17 cellular contexts compared by ENCODE assay signal in genomic region chr22:22032099-22032905, GRCh38. TPM values are rescaled to one million over a fixed set of nuclear protein-coding genes. Genes with fewer than 3 reads are reported as not detected.
DNase-seq lines count a peak whose midpoint lies in the region; ATAC-seq and TF ChIP-seq lines count a peak whose summit lies in the region.
"Had no signal": no experiment of that assay in that cellular context is flagged by ENCODE, and none has a peak within 500 bp of the region (broad histone marks: within the 10 kb centered on the region; RNA-seq: fewer than 3 reads in every experiment).

No MANE protein-coding gene starts in this region.

- no peaks in the 10 kb centered on the region for H3K9me3 ChIP-seq in BLaER1 treated with 17β-estradiol and CSF1 and Interleukin-3, amounts not matched to agents 10 nM and 100 nM (replicated peaks in 1 of 11)
- H3K9me3 ChIP-seq in SU-DHL-6 (ENCODE audit: insufficient read depth, low read length): no peaks in the 10 kb centered on the region
- no peaks in the 10 kb centered on the region for H3K9me3 ChIP-seq in CD4-positive, alpha-beta T cell (ENCODE audit: control insufficient read depth, low read length)

- H2AFZ ChIP-seq in SU-DHL-6 (ENCODE audit: low read depth, low read length, severe bottlenecking): no peak overlapping the region

- H3K4me1 ChIP-seq in BLaER1 treated with 17β-estradiol and CSF1 and Interleukin-3, amounts not matched to agents 10 nM and 100 nM: peaks cover 16 to 92% (median 83%) of the 10 kb centered on the region in 10 experiments

- H3K9me2 ChIP-seq in SU-DHL-6 (replicated peaks; ENCODE audit: insufficient read depth, low read length): no peaks in the 10 kb centered on the region

- H3K4me2 ChIP-seq in BLaER1 treated with 17β-estradiol and CSF1 and Interleukin-3, amounts not matched to agents 10 nM and 100 nM: peak overlapping the region in 10 of 11 experiments; percentile 2 to 92 (median 68); a peak in 18 of 22 replicates
- H3K4me2 ChIP-seq in SU-DHL-6 (ENCODE audit: low read depth, low read length, poor library complexity, severe bottlenecking): peak overlapping the region; percentile 85

- intact Hi-C loops in CD4-positive, alpha-beta T cell (cut with DNase I, micrococcal nuclease): loop anchor here in 1 of 2 experiments (5.0 kb wide), 1 partner anchor 40 kb away; no protein-coding TSS in a partner anchor

- H3K27ac ChIP-seq in BLaER1 treated with 17β-estradiol and CSF1 and Interleukin-3, amounts not matched to agents 10 nM and 100 nM: peak overlapping the region in 7 of 11 experiments; percentile 15 to 66 (median 39); a peak in 11 of 22 replicates
- peak overlapping the region; percentile 98 for H3K27ac ChIP-seq in SU-DHL-6 (ENCODE audit: low read depth, low read length)
- no peak overlapping the region for H3K27ac ChIP-seq in CD4-positive, alpha-beta T cell (ENCODE audit: low read depth, low read length)

- no peak for DNase-seq in neural crest cell (ENCODE audit: low read depth, low spot score)
- DNase-seq in medulla oblongata (ENCODE audit: extremely low spot score): no peak
- no peak for DNase-seq in CD4-positive, alpha-beta T cell
- DNase-seq in WTC11 (ENCODE audit: low spot score): no peak
- DNase-seq: Calu3; CD4-positive, CD25-positive, alpha-beta regulatory T cell; DMS53; HCEC 1CT; MM.1S; NCI-H1105 treated with DMSO at 0.1 percent for 48 hours; NCI-H187; NCI-H446; NCI-H69 had no signal

- peaks cover 49% of the 10 kb centered on the region for H3F3A ChIP-seq in SU-DHL-6 (ENCODE audit: insufficient read depth)

- H3K79me2 ChIP-seq in SU-DHL-6 (ENCODE audit: insufficient read depth, low read length): peaks cover 60% of the 10 kb centered on the region

- H3K9ac ChIP-seq in BLaER1 treated with 17β-estradiol and CSF1 and Interleukin-3, amounts not matched to agents 10 nM and 100 nM: peak overlapping the region in 4 of 11 experiments; percentile 19 to 42 (median 33); a peak in 5 of 22 replicates
- H3K9ac ChIP-seq in SU-DHL-6 (ENCODE audit: low read length): peak overlapping the region; percentile 74

- peaks cover 62 to 68% (median 64%) of the 10 kb centered on the region in 3 donors for H3K4me1 Mint-ChIP-seq in IgD-negative memory B cell
- H3K4me1 Mint-ChIP-seq in neural crest cell: peaks cover 5% of the 10 kb centered on the region
- no peaks in the 10 kb centered on the region for H3K4me1 Mint-ChIP-seq in CD4-positive, alpha-beta T cell (ENCODE audit: low read depth)
- peaks cover 5% of the 10 kb centered on the region for H3K4me1 Mint-ChIP-seq in WTC11
- H3K4me1 Mint-ChIP-seq: CD4-positive, CD25-positive, alpha-beta regulatory T cell had no signal

- no peaks in the 10 kb centered on the region for H3K36me3 Mint-ChIP-seq in IgD-negative memory B cell
- H3K36me3 Mint-ChIP-seq in neural crest cell (ENCODE audit: low read depth): no peaks in the 10 kb centered on the region
- H3K36me3 Mint-ChIP-seq in CD4-positive, alpha-beta T cell (ENCODE audit: low read depth): no peaks in the 10 kb centered on the region
- no peaks in the 10 kb centered on the region for H3K36me3 Mint-ChIP-seq in WTC11
- H3K36me3 Mint-ChIP-seq: CD4-positive, CD25-positive, alpha-beta regulatory T cell had no signal

- CTCF ChIA-PET in CD4-positive, alpha-beta T cell (lab: Charles Lee): interaction anchor here (0.9 kb wide), 1 partner anchor 10 kb away, joined by 3 read pairs; no protein-coding TSS in a partner anchor
- CTCF ChIA-PET in WTC11 (lab: Charles Lee): interaction anchor here (1.2 to 5.9 kb wide), 6 partner anchors 25 to 163 kb away, joined by 3 to 25 read pairs (median 4); no protein-coding TSS in a partner anchor

- no peaks in the 10 kb centered on the region for H3K27me3 ChIP-seq in BLaER1 treated with 17β-estradiol and CSF1 and Interleukin-3, amounts not matched to agents 10 nM and 100 nM
- no peaks in the 10 kb centered on the region for H3K27me3 ChIP-seq in SU-DHL-6 (ENCODE audit: low read length)
- no peaks in the 10 kb centered on the region for H3K27me3 ChIP-seq in CD4-positive, alpha-beta T cell (ENCODE audit: control insufficient read depth, insufficient read depth, low read length)

- H3K9me3 Mint-ChIP-seq in IgD-negative memory B cell: no peaks in the 10 kb centered on the region
- H3K9me3 Mint-ChIP-seq in neural crest cell: no peaks in the 10 kb centered on the region
- no peaks in the 10 kb centered on the region for H3K9me3 Mint-ChIP-seq in CD4-positive, alpha-beta T cell
- H3K9me3 Mint-ChIP-seq in WTC11: no peaks in the 10 kb centered on the region

- peak overlapping the region in 2 of 3 donors; percentile 25 to 98 for H3K27ac Mint-ChIP-seq in IgD-negative memory B cell
- peak overlapping the region; percentile 20 for H3K27ac Mint-ChIP-seq in neural crest cell (ENCODE audit: unreplicated experiment)
- no peak overlapping the region for H3K27ac Mint-ChIP-seq in CD4-positive, alpha-beta T cell
- H3K27ac Mint-ChIP-seq in WTC11: no peak overlapping the region
- H3K27ac Mint-ChIP-seq: CD4-positive, CD25-positive, alpha-beta regulatory T cell had no signal

- ATAC-seq in HG03196 (IDR thresholded peaks at IDR 0.05; ENCODE audit: unreplicated experiment): no peak
- ATAC-seq in CD4-positive, alpha-beta T cell (ENCODE audit: poor library complexity): no peak
- no peak for ATAC-seq in WTC11

- POLR2A ChIA-PET in CD4-positive, alpha-beta T cell (lab: Charles Lee): no interaction called here
- POLR2A ChIA-PET in WTC11 (lab: Charles Lee): no interaction called here

- H4K20me1 ChIP-seq in BLaER1 treated with 17β-estradiol and CSF1 and Interleukin-3, amounts not matched to agents 10 nM and 100 nM: no peaks in the 10 kb centered on the region
- no peaks in the 10 kb centered on the region for H4K20me1 ChIP-seq in SU-DHL-6 (ENCODE audit: low read depth, low read length)

- no peak overlapping the region for H3K4me3 ChIP-seq in BLaER1 treated with 17β-estradiol and CSF1 and Interleukin-3, amounts not matched to agents 10 nM and 100 nM
- no peak overlapping the region for H3K4me3 ChIP-seq in SU-DHL-6 (ENCODE audit: insufficient read depth, low read length, poor library complexity, severe bottlenecking)

- H3K4me3 Mint-ChIP-seq in IgD-negative memory B cell (peak overlapping the region in 3 of 4 donors; percentile 46 to 97 (median 49)), neural crest cell (no peak overlapping the region), WTC11 (no peak overlapping the region)
- H3K4me3 Mint-ChIP-seq in CD4-positive, alpha-beta T cell: no peak overlapping the region
- H3K4me3 Mint-ChIP-seq: CD4-positive, CD25-positive, alpha-beta regulatory T cell had no signal

- H3K36me3 ChIP-seq in BLaER1 treated with 17β-estradiol and CSF1 and Interleukin-3, amounts not matched to agents 10 nM and 100 nM: no peaks in the 10 kb centered on the region
- H3K36me3 ChIP-seq in SU-DHL-6 (ENCODE audit: low read length): no peaks in the 10 kb centered on the region

- TF ChIP-seq CTCF in SU-DHL-6 (IDR thresholded peaks at IDR 0.05; ENCODE audit: insufficient read depth, low read length, poor library complexity, severe bottlenecking) (no peak), neural crest cell (conservative IDR thresholded peaks at IDR 0.05) (no peak), WTC11 (IDR thresholded peaks at IDR 0.05) (no peak)
- no peak for TF ChIP-seq CTCF in CD4-positive, alpha-beta T cell (IDR thresholded peaks at IDR 0.05)

- H3K27me3 Mint-ChIP-seq in IgD-negative memory B cell (no peaks in the 10 kb centered on the region), neural crest cell (ENCODE audit: low read depth) (peaks cover 6% of the 10 kb centered on the region), WTC11 (ENCODE audit: low read depth) (peaks cover 98% of the 10 kb centered on the region)
- peaks cover 12% of the 10 kb centered on the region for H3K27me3 Mint-ChIP-seq in CD4-positive, alpha-beta T cell

TF ChIP-seq in WTC11, 78 proteins besides CTCF, POLR2A, EP300 and RAD21 (continues in another document):
- TF ChIP-seq ERG (CRISPR knock-in tag; IDR thresholded peaks at IDR 0.05) (no peak), FOXK1 (CRISPR knock-in tag; IDR thresholded peaks at IDR 0.05) (no peak), GRHL2 (CRISPR knock-in tag; IDR thresholded peaks at IDR 0.05; ENCODE audit: insufficient replicate concordance, severe bottlenecking) (no peak), ETV6 (CRISPR knock-in tag; IDR thresholded peaks at IDR 0.05) (no peak), ZNF219 (CRISPR knock-in tag; IDR thresholded peaks at IDR 0.05; ENCODE audit: borderline replicate concordance) (no peak)
- TF ChIP-seq, protein P1, sequence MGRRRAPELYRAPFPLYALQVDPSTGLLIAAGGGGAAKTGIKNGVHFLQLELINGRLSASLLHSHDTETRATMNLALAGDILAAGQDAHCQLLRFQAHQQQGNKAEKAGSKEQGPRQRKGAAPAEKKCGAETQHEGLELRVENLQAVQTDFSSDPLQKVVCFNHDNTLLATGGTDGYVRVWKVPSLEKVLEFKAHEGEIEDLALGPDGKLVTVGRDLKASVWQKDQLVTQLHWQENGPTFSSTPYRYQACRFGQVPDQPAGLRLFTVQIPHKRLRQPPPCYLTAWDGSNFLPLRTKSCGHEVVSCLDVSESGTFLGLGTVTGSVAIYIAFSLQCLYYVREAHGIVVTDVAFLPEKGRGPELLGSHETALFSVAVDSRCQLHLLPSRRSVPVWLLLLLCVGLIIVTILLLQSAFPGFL (CRISPR knock-in tag; IDR thresholded peaks at IDR 0.05; ENCODE audit: borderline replicate concordance): no peak
- TF ChIP-seq, protein P2, sequence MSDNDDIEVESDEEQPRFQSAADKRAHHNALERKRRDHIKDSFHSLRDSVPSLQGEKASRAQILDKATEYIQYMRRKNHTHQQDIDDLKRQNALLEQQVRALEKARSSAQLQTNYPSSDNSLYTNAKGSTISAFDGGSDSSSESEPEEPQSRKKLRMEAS (CRISPR knock-in tag; IDR thresholded peaks at IDR 0.05): no peak

RNA-seq across cellular contexts. Expression of gene TOP3B, which starts 49.7 kb away (rescaled TPM):
- 22.7 TPM for polyA plus RNA-seq in IgD-negative memory B cell
- total RNA-seq in neural crest cell (77.0 and 77.5 TPM in 2 replicates), WTC11 (2021) (52.5 to 68.6 TPM (median 52.7 TPM) in 3 replicates)
- total RNA-seq in CD4-positive, alpha-beta T cell: 10 to 100 TPM; 60.2 to 62.8 TPM

Comparison
In these comparisons a context has a peak if more than half of its experiments do, and no peak if none do; other contexts are left out.
1. H3K27ac Mint-ChIP-seq: peak in IgD-negative memory B cell (2 of 3) and neural crest cell (single experiment); none in CD4-positive, alpha-beta T cell (single experiment) and WTC11 (single experiment).
2. H3K4me3 Mint-ChIP-seq: peak in IgD-negative memory B cell (3 of 4); none in neural crest cell (single experiment), CD4-positive, alpha-beta T cell (single experiment) and WTC11 (single experiment).